8 cellular contexts compared by ENCODE assay signal in genomic region chr2:212777020-212777491, GRCh38.
A peak's percentile ranks its signal among the peaks of the same experiment; 100 is the strongest.
DNase-seq lines count a peak whose midpoint lies in the region; ATAC-seq and TF ChIP-seq lines count a peak whose summit lies in the region.

No MANE protein-coding gene starts in this region.

- no peak overlapping the region for H3K23ac ChIP-seq in trophoblast cell (ENCODE audit: low read length)

- no peaks in the 10 kb centered on the region for H3K36me3 Mint-ChIP-seq in activated naive CD4-positive, alpha-beta T cell treated with anti-CD3 and anti-CD28 coated beads, Interleukin-2, amount 50 U/mL, for 72 hours

- H3K79me2 ChIP-seq in trophoblast cell (ENCODE audit: control insufficient read depth, insufficient read depth, low read length, poor library complexity): no peaks in the 10 kb centered on the region

- no peak overlapping the region for H2AFZ ChIP-seq in trophoblast cell (ENCODE audit: insufficient read depth, low read length, poor library complexity)

- no peak overlapping the region for H3K18ac ChIP-seq in trophoblast cell (ENCODE audit: low read length)

- peak overlapping the region; percentile 16 for H3K4me2 ChIP-seq in trophoblast cell (ENCODE audit: low read length)

- peaks cover 0 to 4% of the 10 kb centered on the region in 2 donors for H3K9me3 Mint-ChIP-seq in activated naive CD4-positive, alpha-beta T cell treated with anti-CD3 and anti-CD28 coated beads, Interleukin-2, amount 50 U/mL, for 72 hours

- H3K4me1 ChIP-seq in trophoblast cell (ENCODE audit: control insufficient read depth in 1 of 2, insufficient read depth in 2 of 2, low read length in 2 of 2): peaks cover 0 to 1% of the 10 kb centered on the region in 2 experiments

- no CpG with 5 or more reads among the region's 3 CpGs for WGBS in trophoblast cell (ENCODE audit: extremely low coverage, insufficient coverage, insufficient read length)

- in situ Hi-C loops in G401 (cut with HindIII; ENCODE audit: low sequenced_read_pairs): no loop called here

- H4K91ac ChIP-seq in trophoblast cell (ENCODE audit: low read depth, low read length): no peak overlapping the region

- H3K27ac Mint-ChIP-seq in activated naive CD4-positive, alpha-beta T cell treated with anti-CD3 and anti-CD28 coated beads, Interleukin-2, amount 50 U/mL, for 72 hours: no peak overlapping the region

- DNase-seq in G401 (ENCODE audit: low spot score) (peak; percentile 23), Kasumi-1 (lab: John Stamatoyannopoulos, UW) (peak; percentile 9 to 59), fibroblast of gingiva (ENCODE audit: low read depth) (peak; percentile 17), trophoblast cell (peak; percentile 78 to 93), caudate nucleus (lab: John Stamatoyannopoulos, UW) (no peak)
- no peak for DNase-seq in activated naive CD4-positive, alpha-beta T cell treated with anti-CD3 and anti-CD28 coated beads, Interleukin-2, amount 50 U/mL, for 72 hours (ENCODE audit: low spot score in 2 of 2)

- no peak overlapping the region for H3K14ac ChIP-seq in trophoblast cell (ENCODE audit: low read length)

- no peak overlapping the region for H4K8ac ChIP-seq in trophoblast cell (ENCODE audit: low read depth, low read length)

- H3K27me3 ChIP-seq in trophoblast cell (ENCODE audit: insufficient read depth, low read length): no peaks in the 10 kb centered on the region

- H3K9me3 ChIP-seq in trophoblast cell (ENCODE audit: insufficient read depth, low read depth, low read length): no peaks in the 10 kb centered on the region

- H3K4me3 ChIP-seq in trophoblast cell (ENCODE audit: low read depth, low read length): no peak overlapping the region

- no peak overlapping the region for H3K4ac ChIP-seq in trophoblast cell (ENCODE audit: low read depth, low read length)

- H2BK120ac ChIP-seq in trophoblast cell (ENCODE audit: insufficient read depth, low read length, poor library complexity): no peak overlapping the region

- H3K9ac ChIP-seq in trophoblast cell (ENCODE audit: low read length): no peak overlapping the region

- no peak overlapping the region for H2BK5ac ChIP-seq in trophoblast cell (ENCODE audit: low read depth, low read length, poor library complexity)

- H3K27ac ChIP-seq in trophoblast cell (ENCODE audit: low read depth, low read length): no peak overlapping the region
- no peak overlapping the region for H3K27ac ChIP-seq in caudate nucleus (ENCODE audit: low read depth, low read length)

- ATAC-seq in GM21423 (IDR thresholded peaks at IDR 0.05; ENCODE audit: unreplicated experiment) (peak; percentile 60), SK-N-SH treated with all-trans-retinoic acid at 6 μM for 48 hours (peak; percentile 77)
- ATAC-seq in activated naive CD4-positive, alpha-beta T cell treated with anti-CD3 and anti-CD28 coated beads, Interleukin-2, amount 50 U/mL, for 72 hours: no peak

- H4K12ac ChIP-seq in trophoblast cell (ENCODE audit: low read depth, low read length): no peak overlapping the region

- no peak overlapping the region for H2BK12ac ChIP-seq in trophoblast cell (ENCODE audit: low read length)

- H2AK5ac ChIP-seq in trophoblast cell (ENCODE audit: low read length): no peak overlapping the region

- H3K36me3 ChIP-seq in trophoblast cell (ENCODE audit: control insufficient read depth in 1 of 2, insufficient read depth in 2 of 2, low read length in 2 of 2): no peaks in the 10 kb centered on the region

- no peaks in the 10 kb centered on the region for H3K79me1 ChIP-seq in trophoblast cell (ENCODE audit: low read length)

TF ChIP-seq in SK-N-SH treated with all-trans-retinoic acid at 6 μM for 48 hours, 23 proteins besides CTCF, POLR2A, EP300 and RAD21:
- TF ChIP-seq ZFP30 (CRISPR knock-in tag; IDR thresholded peaks at IDR 0.05) (no peak), ZNF8 (CRISPR knock-in tag; IDR thresholded peaks at IDR 0.05) (no peak), CSDC2 (CRISPR knock-in tag; IDR thresholded peaks at IDR 0.05) (no peak), ARNTL (CRISPR knock-in tag; IDR thresholded peaks at IDR 0.05; ENCODE audit: borderline replicate concordance, low read depth) (no peak), CSRNP3 (CRISPR knock-in tag; IDR thresholded peaks at IDR 0.05) (no peak), TCF4 (CRISPR knock-in tag; IDR thresholded peaks at IDR 0.05; ENCODE audit: borderline replicate concordance) (no peak)

Comparison
In these comparisons a context has a peak if more than half of its experiments do, and no peak if none do; other contexts are left out.
1. DNase-seq: peak in G401 (single experiment), Kasumi-1 (2 of 2), fibroblast of gingiva (single experiment) and trophoblast cell (2 of 2); none in caudate nucleus (0 of 61) and activated naive CD4-positive, alpha-beta T cell treated with anti-CD3 and anti-CD28 coated beads, Interleukin-2, amount 50 U/mL, for 72 hours (0 of 2).
2. ATAC-seq: peak in GM21423 (single experiment) and SK-N-SH treated with all-trans-retinoic acid at 6 μM for 48 hours (single experiment); none in activated naive CD4-positive, alpha-beta T cell treated with anti-CD3 and anti-CD28 coated beads, Interleukin-2, amount 50 U/mL, for 72 hours (0 of 2).